ENCODE assay signal across 24 cellular contexts in genomic region chr7:107884419-107884818, GRCh38. TPM values are rescaled to one million over a fixed set of nuclear protein-coding genes. Genes with fewer than 3 reads are reported as not detected.
DNase-seq lines count a peak whose midpoint lies in the region; ATAC-seq, FAIRE-seq and TF ChIP-seq lines count a peak whose summit lies in the region.
"Had no signal": no experiment of that assay in that cellular context is flagged by ENCODE, and none has a peak within 500 bp of the region (broad histone marks: within the 10 kb centered on the region; RNA-seq: fewer than 3 reads in every experiment).

No MANE protein-coding gene starts in this region.

- no peaks in the 10 kb centered on the region for H3K4me1 ChIP-seq in heart right ventricle
- peaks cover 0 to 2% of the 10 kb centered on the region in 2 experiments; a peak in 1 of 5 replicates for H3K4me1 ChIP-seq in K562 (replicated peaks in 1 of 2; ENCODE audit: control insufficient read depth in 2 of 2, insufficient read depth in 2 of 2, low read length in 2 of 2)
- no peaks in the 10 kb centered on the region for H3K4me1 ChIP-seq in neural progenitor cell

- DNase-seq in Right ventricle myocardium inferior (ENCODE audit: missing footprints) = no peak
- no peak for DNase-seq in heart right ventricle
- DNase-seq in K562 (ENCODE audit: extremely low read depth in 1 of 4, low spot score in 3 of 4) = no peak
- no peak for DNase-seq in neural progenitor cell (ENCODE audit: low spot score)
- no peak for DNase-seq in HuH-7 (ENCODE audit: low spot score)
- DNase-seq: ACHN; AML-193; BE2C; CD4-positive, alpha-beta T cell; CD8-positive, alpha-beta memory T cell; DMS 273 treated with DMSO at 0.1 percent for 48 hours; DMS79; EL; GDM1; GOT3; H7; HCEC 1CT had no signal

- peaks cover 2% of the 10 kb centered on the region for H3K27me3 Mint-ChIP-seq in neural progenitor cell (ENCODE audit: insufficient read depth, low read depth)

- CTCF ChIA-PET in K562 (lab: Yijun Ruan, JAX; ENCODE audit: low intra/inter-chr PET ratio) = no interaction called here

- no peak overlapping the region for H3K4me3 Mint-ChIP-seq in neural progenitor cell
- H3K4me3 Mint-ChIP-seq: CD14-positive monocyte; CD4-positive, alpha-beta T cell; CD8-positive, alpha-beta memory T cell had no signal

- ATAC-seq in Right ventricle myocardium inferior (peak; percentile 10), heart right ventricle (no peak), K562 (peak; percentile 51; the same call in 2 of the 3 replicates), GM19023 (IDR thresholded peaks at IDR 0.05; ENCODE audit: unreplicated experiment) (no peak)
- ATAC-seq: GM12878 had no signal

- H3K36me3 ChIP-seq in heart right ventricle (no peaks in the 10 kb centered on the region), K562 (ENCODE audit: control insufficient read depth, insufficient read depth, low read length) (no peaks in the 10 kb centered on the region), neural progenitor cell (no peaks in the 10 kb centered on the region)
- H3K36me3 ChIP-seq: BE2C; BLaER1 treated with 17β-estradiol and CSF1 and Interleukin-3, amounts not matched to agents 10 nM and 100 nM had no signal

- in situ Hi-C loops in K562 (cut with MboI) = no loop called here

- peaks cover 0 to 8% (median 0%) of the 10 kb centered on the region in 7 donors for H3K27me3 ChIP-seq in heart right ventricle
- H3K27me3 ChIP-seq in K562 (ENCODE audit: control insufficient read depth in 2 of 2, insufficient read depth in 2 of 2, low read length in 2 of 2) = peaks cover 9 to 13% of the 10 kb centered on the region in 2 experiments; a peak in 3 of 5 replicates
- no peaks in the 10 kb centered on the region for H3K27me3 ChIP-seq in neural progenitor cell
- H3K27me3 ChIP-seq: BE2C; BLaER1 treated with 17β-estradiol and CSF1 and Interleukin-3, amounts not matched to agents 10 nM and 100 nM had no signal

- TF ChIP-seq CTCF in heart right ventricle (IDR thresholded peaks at IDR 0.05) (no peak), K562 (IDR thresholded peaks at IDR 0.05 in 2 of 3, conservative IDR thresholded peaks at IDR 0.05 in 1 of 3; ENCODE audit: insufficient read depth in 2 of 3, low read depth in 1 of 3, low read length in 3 of 3) (no peak), neural progenitor cell (IDR thresholded peaks at IDR 0.05) (no peak)

- intact Hi-C loops in Right ventricle myocardium inferior (cut with DNase I) = no loop called here
- intact Hi-C loops in heart right ventricle (cut with DNase I) = loop anchor here in 3 of 10 donors (10.0 kb wide), 1 partner anchor 260 kb away; no protein-coding TSS in a partner anchor
- intact Hi-C loops in K562 (cut with micrococcal nuclease) = no loop called here

- TF ChIP-seq EP300 in K562 (IDR thresholded peaks at IDR 0.05; ENCODE audit: low read length) = no peak

- H3K27ac Mint-ChIP-seq in neural progenitor cell = no peak overlapping the region
- H3K27ac Mint-ChIP-seq: CD14-positive monocyte; CD4-positive, alpha-beta T cell; CD8-positive, alpha-beta memory T cell had no signal

- H4K20me1 ChIP-seq in K562 (replicated peaks; ENCODE audit: control insufficient read depth, insufficient read depth, low read length) (no peaks in the 10 kb centered on the region), neural progenitor cell (ENCODE audit: low read depth) (no peaks in the 10 kb centered on the region)
- H4K20me1 ChIP-seq: BLaER1 treated with 17β-estradiol and CSF1 and Interleukin-3, amounts not matched to agents 10 nM and 100 nM had no signal

- H3K4me3 ChIP-seq in heart right ventricle (no peak overlapping the region), K562 (no peak overlapping the region), neural progenitor cell (no peak overlapping the region)
- H3K4me3 ChIP-seq: BLaER1 treated with 17β-estradiol and CSF1 and Interleukin-3, amounts not matched to agents 10 nM and 100 nM; GM12878 had no signal

- H3K36me3 Mint-ChIP-seq in neural progenitor cell = no peaks in the 10 kb centered on the region
- H3K36me3 Mint-ChIP-seq: CD14-positive monocyte; CD8-positive, alpha-beta memory T cell had no signal

- H3K9me3 ChIP-seq in heart right ventricle (no peaks in the 10 kb centered on the region), K562 (replicated peaks; ENCODE audit: control insufficient read depth, insufficient read depth, low read depth, low read length) (no peaks in the 10 kb centered on the region), neural progenitor cell (ENCODE audit: low read depth) (no peaks in the 10 kb centered on the region)
- H3K9me3 ChIP-seq: BE2C had no signal

- H2AFZ ChIP-seq in K562 (ENCODE audit: low read depth, low read length) (no peak overlapping the region), neural progenitor cell (replicated peaks) (peak overlapping the region; percentile 29)

- no peak for TF ChIP-seq RAD21 in K562 (CRISPR knock-in tag; conservative IDR thresholded peaks at IDR 0.05 in 1 of 2, IDR thresholded peaks at IDR 0.05 in 1 of 2)

- POLR2A ChIA-PET in K562 (lab: Yijun Ruan, JAX) = interaction anchor here (0.7 kb wide), 1 partner anchor 413 kb away, joined by 3 read pairs; no protein-coding TSS in a partner anchor

- no peaks in the 10 kb centered on the region for H3K9me3 Mint-ChIP-seq in neural progenitor cell
- H3K9me3 Mint-ChIP-seq: CD4-positive, alpha-beta T cell; CD8-positive, alpha-beta memory T cell had no signal

- no TSS peak for BruUV-seq in K562 (replicated peaks; lab: Mats Ljungman, UMichigan)

- TF ChIP-seq POLR2A in K562 (conservative IDR thresholded peaks at IDR 0.05) = no peak

- peaks cover 3% of the 10 kb centered on the region for H3K4me1 Mint-ChIP-seq in neural progenitor cell

- H3F3A ChIP-seq in neural progenitor cell (ENCODE audit: low read depth) = no peaks in the 10 kb centered on the region

- no peaks in the 10 kb centered on the region for H3K9me1 ChIP-seq in K562 (ENCODE audit: control insufficient read depth, insufficient read depth, low read length)

- H3K79me2 ChIP-seq in K562 (ENCODE audit: control insufficient read depth, insufficient read depth, low read length) (no peaks in the 10 kb centered on the region), neural progenitor cell (ENCODE audit: low read depth) (no peaks in the 10 kb centered on the region)

- no peak overlapping the region for H3K9ac ChIP-seq in K562 (ENCODE audit: insufficient read depth in 1 of 2, low read depth in 2 of 2, low read length in 2 of 2)
- peak overlapping the region; percentile 0 for H3K9ac ChIP-seq in neural progenitor cell
- H3K9ac ChIP-seq: BLaER1 treated with 17β-estradiol and CSF1 and Interleukin-3, amounts not matched to agents 10 nM and 100 nM had no signal

- 83 to 88% methylated on average over 2 of the region's 2 CpGs for WGBS in heart right ventricle, 2 donors
- 0% methylated on average over 2 of the region's 2 CpGs for WGBS in K562 (ENCODE audit: insufficient coverage, low coverage, missing lambda C conversion rate)

- no peak for FAIRE-seq in K562 (lab: Jason Lieb, UNC)
- FAIRE-seq: A204.1, D721Med, GM12878 had no signal

- H3K4me2 ChIP-seq in K562 (ENCODE audit: insufficient read depth, low read length) = no peak overlapping the region
- no peak overlapping the region for H3K4me2 ChIP-seq in neural progenitor cell
- H3K4me2 ChIP-seq: BLaER1 treated with 17β-estradiol and CSF1 and Interleukin-3, amounts not matched to agents 10 nM and 100 nM had no signal

- H3K27ac ChIP-seq in heart right ventricle (no peak overlapping the region), K562 (ENCODE audit: extremely low read depth, low read depth, low read length) (no peak overlapping the region), neural progenitor cell (no peak overlapping the region)
- H3K27ac ChIP-seq: 22Rv1; BLaER1 treated with 17β-estradiol and CSF1 and Interleukin-3, amounts not matched to agents 10 nM and 100 nM had no signal

TF ChIP-seq in K562, 482 proteins besides CTCF, POLR2A, EP300 and RAD21 (continues in another document):
- TF ChIP-seq MCM7 (IDR thresholded peaks at IDR 0.05) (0 out of 4 replicates have a peak, but pooled peaks of 1 of the 2 experiments have one; percentile 3), ATF6 (CRISPR knock-in tag; IDR thresholded peaks at IDR 0.05) (no peak), HDGF (IDR thresholded peaks at IDR 0.05) (no peak), MCM3 (IDR thresholded peaks at IDR 0.05) (peak; percentile 51; the same call in 1 of the 2 replicates)

RNA-seq across cellular contexts. Expression of gene DLD, which starts 6.6 kb away (rescaled TPM):
- total RNA-seq in Right ventricle myocardium inferior (288 TPM), heart right ventricle (100 to 1,000 TPM; 257 to 402 (median 353) TPM), K562 (2014; rRNA removed) (128 and 130 TPM in 2 replicates), K562 (2014; rRNA removed; fragmentation: Illumina TruSeq; extraction: Trizol) (192 and 248 TPM in 2 replicates), K562 (2015; rRNA removed; fragmentation: Illumina TruSeq; extraction: Trizol) (138 and 155 TPM in 2 replicates), K562 (2021) (190 and 201 TPM in 2 replicates), neural progenitor cell (ENCODE audit: low replicate concordance) (136 and 186 TPM in 2 replicates)
- polyA plus RNA-seq in heart right ventricle (100 to 1,000 TPM in 1 of 2 donors, 10 to 100 TPM in 1; 41.6 to 114 TPM), K562 (2011; rRNA removed) (269 and 357 TPM in 2 replicates), K562 (2014; fragmentation: Illumina TruSeq; extraction: Trizol) (553 and 639 TPM in 2 replicates), K562 (2014; fragmentation: Nextera tagmentation; extraction: Ambion mirVana) (100 to 1,000 TPM; 406 to 588 TPM), K562 (2014; rRNA removed) (230 and 247 TPM in 2 replicates)
- total RNA-seq in K562 (2011; cell fraction: chromatin; rRNA removed; ENCODE audit: low replicate concordance) = 145 and 414 TPM in 2 replicates
- 52.5 and 60.0 TPM in 2 replicates for total RNA-seq in K562 (2011; cell fraction: nucleolus; rRNA removed)
- total RNA-seq in K562 (2011; cell fraction: nucleoplasm; rRNA removed) = 116 and 161 TPM in 2 replicates
- 144 and 306 TPM in 2 replicates for polyA plus RNA-seq in K562 (2011; cell fraction: cytosol; rRNA removed)
- polyA plus RNA-seq in K562 (2011; cell fraction: nucleus; rRNA removed) = 65.1 and 120 TPM in 2 replicates
- 223 and 282 TPM in 2 replicates for polyA plus RNA-seq in K562 (2012)
- 509 and 557 TPM in 2 replicates for polyA minus RNA-seq in K562 (2011; rRNA and poly(A)+ RNA removed)
- 79.4 and 89.1 TPM in 2 replicates for polyA minus RNA-seq in K562 (2011; cell fraction: cytosol; rRNA and poly(A)+ RNA removed)
- 57.2 and 97.5 TPM in 2 replicates for polyA minus RNA-seq in K562 (2011; cell fraction: nucleus; rRNA and poly(A)+ RNA removed)

Comparison
In these comparisons a context has a peak if more than half of its experiments do, and no peak if none do; other contexts are left out.
1. ATAC-seq: peak in Right ventricle myocardium inferior (single experiment) and K562 (single experiment); none in heart right ventricle (0 of 8) and GM19023 (single experiment).